In genomic region chr5:124583469-124584350, GRCh38 we compare ENCODE assay signal across 7 cellular contexts.
A peak's percentile ranks its signal among the peaks of the same experiment; 100 is the strongest.
DNase-seq lines count a peak whose midpoint lies in the region; ATAC-seq and TF ChIP-seq lines count a peak whose summit lies in the region.

No MANE protein-coding gene starts in this region.

- H3K36me3 Mint-ChIP-seq in T-helper 17 cell (ENCODE audit: low read depth) = no peaks in the 10 kb centered on the region

- peaks cover 14% of the 10 kb centered on the region for H3K4me1 Mint-ChIP-seq in T-helper 17 cell

- no peak overlapping the region for H3K4me3 ChIP-seq in GM12864 (ENCODE audit: low read depth, low read length)
- H3K4me3 ChIP-seq in foreskin fibroblast (ENCODE audit: low read depth in 1 of 2, low read length in 2 of 2) = no peak overlapping the region
- H3K4me3 ChIP-seq in WERI-Rb-1 (ENCODE audit: low read depth, low read length) = no peak overlapping the region

- H3K9me3 ChIP-seq in T-helper 17 cell (ENCODE audit: control insufficient read depth, low read length, poor library complexity, severe bottlenecking) (no peaks in the 10 kb centered on the region), WERI-Rb-1 (ENCODE audit: severe bottlenecking) (peaks cover 3% of the 10 kb centered on the region)

- no peaks in the 10 kb centered on the region for H3K27me3 Mint-ChIP-seq in T-helper 17 cell

- H3K4me3 Mint-ChIP-seq in T-helper 17 cell = peak overlapping the region; percentile 25

- no peak overlapping the region for H3K27ac ChIP-seq in WERI-Rb-1

- ATAC-seq in GM21423 (IDR thresholded peaks at IDR 0.05; ENCODE audit: unreplicated experiment) (peak; percentile 100), HG03558 (IDR thresholded peaks at IDR 0.05; ENCODE audit: extremely low read depth, unreplicated experiment) (peak; percentile 100), T-helper 17 cell (peak; percentile 95)

- no peak for TF ChIP-seq CTCF in GM12864 (IDR thresholded peaks at IDR 0.05; ENCODE audit: low read depth, low read length, missing control alignments)
- TF ChIP-seq CTCF in foreskin fibroblast (IDR thresholded peaks at IDR 0.05; ENCODE audit: low read depth, low read length) = no peak
- no peak for TF ChIP-seq CTCF in WERI-Rb-1 (IDR thresholded peaks at IDR 0.05; ENCODE audit: low read depth, low read length)

- DNase-seq in GM12864 (ENCODE audit: low read depth) (peak; percentile 95), T-helper 17 cell (no peak), foreskin fibroblast (peak; percentile 72 to 80), WERI-Rb-1 (no peak), HK-2 (ENCODE audit: unreplicated experiment) (no peak)

- H3K36me3 ChIP-seq in WERI-Rb-1 = no peaks in the 10 kb centered on the region

- H3K27ac Mint-ChIP-seq in T-helper 17 cell = no peak overlapping the region

- H3K27me3 ChIP-seq in WERI-Rb-1 (ENCODE audit: insufficient read depth, low read depth, severe bottlenecking) = no peaks in the 10 kb centered on the region

Comparison
In these comparisons a context has a peak if more than half of its experiments do, and no peak if none do; other contexts are left out.
1. DNase-seq: peak in GM12864 (single experiment) and foreskin fibroblast (2 of 2); none in T-helper 17 cell (0 of 3), WERI-Rb-1 (single experiment) and HK-2 (single experiment).
2. Peak in every context shown above with its lines, with median percentiles within 50 percentile points of each other: ATAC-seq.